8 cellular contexts compared by ENCODE assay signal in genomic region chr22:41862160-41862529, GRCh38. TPM values are rescaled to one million over a fixed set of nuclear protein-coding genes. Genes with fewer than 3 reads are reported as not detected.
DNase-seq lines count a peak whose midpoint lies in the region; ATAC-seq and TF ChIP-seq lines count a peak whose summit lies in the region.

No MANE protein-coding gene starts in this region.

- DNase-seq in activated CD8-positive, alpha-beta memory T cell treated with anti-CD3 and anti-CD28 coated beads, Interleukin-2, amount 50 U/mL, for 4 hours, result peak; percentile 48
- no peak for DNase-seq in activated CD8-positive, alpha-beta memory T cell treated with anti-CD3 and anti-CD28 coated beads, Interleukin-2, amount 50 U/mL, for 48 hours
- DNase-seq in activated T-cell treated with anti-CD3 and anti-CD28 coated beads, Interleukin-2, amount 50 U/mL, for 48 hours, result peak; percentile 63 to 71
- peak; percentile 61 for DNase-seq in hepatocyte (ENCODE audit: low spot score)
- peak; percentile 58 for DNase-seq in stimulated activated naive CD8-positive, alpha-beta T cell treated with anti-CD3 and anti-CD28 coated beads, Interleukin-15, Interleukin-2, amounts not matched to agents 100 U/mL and 50 U/mL, for 24 hours
- no peak for DNase-seq in C1 segment of cervical spinal cord (lab: John Stamatoyannopoulos, UW)

- peaks cover 94% of the 10 kb centered on the region for H3K79me2 ChIP-seq in hepatocyte

- peaks cover 27% of the 10 kb centered on the region for H3K4me1 ChIP-seq in hepatocyte (ENCODE audit: insufficient read depth)

- H3K9me2 ChIP-seq in hepatocyte (replicated peaks; ENCODE audit: insufficient read depth), result no peaks in the 10 kb centered on the region

- 27% methylated on average over 4 of the region's 4 CpGs for WGBS in hepatocyte (ENCODE audit: low lambda C conversion rate, missing lambda C conversion rate)

- peaks cover 85% of the 10 kb centered on the region for H4K20me1 ChIP-seq in hepatocyte (ENCODE audit: insufficient read depth, poor library complexity, severe bottlenecking)

- no peak for TF ChIP-seq CTCF in hepatocyte (IDR thresholded peaks at IDR 0.05; ENCODE audit: poor library complexity)

- no peaks in the 10 kb centered on the region for H3K27me3 ChIP-seq in hepatocyte

- ATAC-seq in HG03520 (IDR thresholded peaks at IDR 0.05; ENCODE audit: unreplicated experiment) (peak; percentile 36), esophagus mucosa (no peak)
- ATAC-seq in stimulated activated naive CD8-positive, alpha-beta T cell treated with anti-CD3 and anti-CD28 coated beads, Interleukin-15, Interleukin-2, amounts not matched to agents 100 U/mL and 50 U/mL, for 24 hours, result peak; percentile 46

- H3K4me2 ChIP-seq in hepatocyte, result peak overlapping the region; percentile 55

- no peak overlapping the region for H3K4me3 ChIP-seq in hepatocyte

- H2AFZ ChIP-seq in hepatocyte, result no peak overlapping the region

- H3K9me3 ChIP-seq in hepatocyte (ENCODE audit: low read depth), result no peaks in the 10 kb centered on the region

- no peaks in the 10 kb centered on the region for H3K36me3 ChIP-seq in hepatocyte (replicated peaks; ENCODE audit: insufficient read depth, low read depth)

- peak overlapping the region; percentile 92 for H3K27ac ChIP-seq in hepatocyte

RNA-seq across cellular contexts. Expression of gene SREBF2, which starts 29.2 kb away (rescaled TPM):
- total RNA-seq in hepatocyte (109 and 114 TPM in 2 replicates), esophagus mucosa (131 TPM)
- polyA plus RNA-seq in hepatocyte, result 96.3 and 113 TPM in 2 replicates

RNA-seq across cellular contexts. Expression of gene SHISA8, which starts 52.7 kb away (rescaled TPM):
- total RNA-seq in hepatocyte, result not detected in 2 replicates
- polyA plus RNA-seq in hepatocyte, result 0.33 TPM in 1 of 2 replicates, not detected in the other
- 0.16 TPM for total RNA-seq in esophagus mucosa

Comparison
In these comparisons a context has a peak if more than half of its experiments do, and no peak if none do; other contexts are left out.
1. DNase-seq: peak in activated CD8-positive, alpha-beta memory T cell treated with anti-CD3 and anti-CD28 coated beads, Interleukin-2, amount 50 U/mL, for 4 hours (single experiment), activated T-cell treated with anti-CD3 and anti-CD28 coated beads, Interleukin-2, amount 50 U/mL, for 48 hours (2 of 2), hepatocyte (single experiment) and stimulated activated naive CD8-positive, alpha-beta T cell treated with anti-CD3 and anti-CD28 coated beads, Interleukin-15, Interleukin-2, amounts not matched to agents 100 U/mL and 50 U/mL, for 24 hours (single experiment); none in activated CD8-positive, alpha-beta memory T cell treated with anti-CD3 and anti-CD28 coated beads, Interleukin-2, amount 50 U/mL, for 48 hours (single experiment) and C1 segment of cervical spinal cord (0 of 14).